In genomic region chr20:32474009-32474716, GRCh38 we compare ENCODE assay signal across 10 cellular contexts.
DNase-seq lines count a peak whose midpoint lies in the region; ATAC-seq, FAIRE-seq and TF ChIP-seq lines count a peak whose summit lies in the region.
"Had no signal": no experiment of that assay in that cellular context is flagged by ENCODE, and none has a peak within 500 bp of the region (broad histone marks: within the 10 kb centered on the region; RNA-seq: fewer than 3 reads in every experiment).

No MANE protein-coding gene starts in this region.

- no peaks in the 10 kb centered on the region for H3K27me3 ChIP-seq in CD8-positive, alpha-beta memory T cell (ENCODE audit: insufficient read depth, low read length, poor library complexity, severe bottlenecking)

- no peaks in the 10 kb centered on the region for H3K27me3 Mint-ChIP-seq in CD8-positive, alpha-beta memory T cell
- H3K27me3 Mint-ChIP-seq: activated B cell treated with CpG ODN at 0.5 μM for 24 hours, naive B cell had no signal

- intact Hi-C loops in kidney (cut with DNase I), result no loop called here

- H3K4me3 ChIP-seq in CD8-positive, alpha-beta memory T cell (ENCODE audit: low read length), result no peak overlapping the region
- H3K4me3 ChIP-seq in cardiac fibroblast (replicated peaks in 1 of 2; ENCODE audit: low read depth in 2 of 2, low read length in 2 of 2) (peak overlapping the region; percentile 25 to 50), kidney (ENCODE audit: low read length in 2 of 2) (peak overlapping the region in 1 of 2 donors; percentile 53), skeletal muscle cell (ENCODE audit: low read depth, low read length) (peak overlapping the region; percentile 33)

- H3K9me3 ChIP-seq in CD8-positive, alpha-beta memory T cell (ENCODE audit: low read length), result no peaks in the 10 kb centered on the region
- no peaks in the 10 kb centered on the region for H3K9me3 ChIP-seq in kidney (ENCODE audit: control insufficient read depth in 1 of 2, low read length in 2 of 2)

- TF ChIP-seq CTCF in cardiac fibroblast (IDR thresholded peaks at IDR 0.05; ENCODE audit: low read depth, low read length) (no peak), kidney (IDR thresholded peaks at IDR 0.05; ENCODE audit: borderline replicate concordance, extremely low read depth, insufficient read depth) (no peak)

- no peak for FAIRE-seq in kidney (lab: Jason Lieb, UNC)

- DNase-seq in CD8-positive, alpha-beta memory T cell, result no peak
- DNase-seq in cardiac fibroblast (ENCODE audit: low read depth in 2 of 2), result peak in 1 of 2 donors; percentile 15
- peak; percentile 82 for DNase-seq in kidney
- no peak for DNase-seq in skeletal muscle cell (ENCODE audit: low read depth)
- no peak for DNase-seq in activated CD4-positive, alpha-beta T cell treated with anti-CD3 and anti-CD28 coated beads, Interleukin-2, amount 50 U/mL, for 48 hours
- DNase-seq: activated B cell treated with CpG ODN at 0.5 μM for 24 hours, naive B cell had no signal

- H3K27ac ChIP-seq in CD8-positive, alpha-beta memory T cell (ENCODE audit: low read depth, low read length), result peak overlapping the region; percentile 70
- peak overlapping the region; percentile 92 to 93 for H3K27ac ChIP-seq in kidney (ENCODE audit: low read depth in 2 of 2, low read length in 2 of 2)

- no peak overlapping the region for H3K4me3 Mint-ChIP-seq in CD8-positive, alpha-beta memory T cell

- POLR2A ChIA-PET in CD8-positive, alpha-beta memory T cell (lab: Charles Lee), result no interaction called here

- peaks cover 0 to 31% (median 0%) of the 10 kb centered on the region in 3 donors for H3K36me3 Mint-ChIP-seq in CD8-positive, alpha-beta memory T cell
- H3K36me3 Mint-ChIP-seq: naive B cell had no signal

- no peak overlapping the region for H3K27ac Mint-ChIP-seq in CD8-positive, alpha-beta memory T cell
- H3K27ac Mint-ChIP-seq: activated B cell treated with CpG ODN at 0.5 μM for 24 hours, naive B cell had no signal

- CTCF ChIA-PET in CD8-positive, alpha-beta memory T cell (lab: Charles Lee), result no interaction called here

- H3K9me3 Mint-ChIP-seq in CD8-positive, alpha-beta memory T cell, result no peaks in the 10 kb centered on the region
- H3K9me3 Mint-ChIP-seq: activated B cell treated with CpG ODN at 0.5 μM for 24 hours, naive B cell had no signal

- H3K9ac ChIP-seq in kidney (ENCODE audit: low read length in 2 of 2), result peak overlapping the region in 1 of 2 donors; percentile 44

- peaks cover 28 to 50% (median 31%) of the 10 kb centered on the region in 3 donors for H3K4me1 Mint-ChIP-seq in CD8-positive, alpha-beta memory T cell

- H3K36me3 ChIP-seq in CD8-positive, alpha-beta memory T cell (ENCODE audit: insufficient read depth, low read length), result peaks cover 9% of the 10 kb centered on the region
- H3K36me3 ChIP-seq in kidney (ENCODE audit: control insufficient read depth in 1 of 2, insufficient read depth in 2 of 2, low read length in 2 of 2), result peaks cover 2 to 4% of the 10 kb centered on the region in 2 donors

- peaks cover 26% of the 10 kb centered on the region for H3K4me1 ChIP-seq in CD8-positive, alpha-beta memory T cell (ENCODE audit: insufficient read depth, low read length)
- H3K4me1 ChIP-seq in kidney (ENCODE audit: control insufficient read depth in 1 of 2, insufficient read depth in 1 of 2, low read depth in 1 of 2, low read length in 2 of 2), result peaks cover 61 to 81% of the 10 kb centered on the region in 2 donors

- no peak for ATAC-seq in HG02759 (IDR thresholded peaks at IDR 0.05; ENCODE audit: unreplicated experiment)
- ATAC-seq in activated CD4-positive, CD25-positive, alpha-beta regulatory T cell treated with anti-CD3 and anti-CD28 coated beads, Interleukin-2, amount 50 U/mL, for 24 hours, result no peak
- no peak for ATAC-seq in HG03460 (IDR thresholded peaks at IDR 0.05; ENCODE audit: unreplicated experiment)
